8 cellular contexts compared by ENCODE assay signal in genomic region chr4:143559757-143560147, GRCh38. TPM values are rescaled to one million over a fixed set of nuclear protein-coding genes. Genes with fewer than 3 reads are reported as not detected.
DNase-seq lines count a peak whose midpoint lies in the region; ATAC-seq and TF ChIP-seq lines count a peak whose summit lies in the region.

No MANE protein-coding gene starts in this region.

- H3K4me1 ChIP-seq in Karpas-422 (ENCODE audit: low read length) (peaks cover 23% of the 10 kb centered on the region), left lung (peaks cover 0 to 14% of the 10 kb centered on the region in 2 donors)

- H3K27ac ChIP-seq in Karpas-422 (ENCODE audit: low read length) (0 out of 2 replicates have a peak overlapping the region, but pooled peaks have one; percentile 39), left lung (no peak overlapping the region)

- H3K4me2 ChIP-seq in Karpas-422 (ENCODE audit: low read depth, low read length, poor library complexity, severe bottlenecking): peak overlapping the region; percentile 65

- peak; percentile 38 for ATAC-seq in GM18511 (IDR thresholded peaks at IDR 0.05; ENCODE audit: unreplicated experiment)
- peak; percentile 3 to 19 for ATAC-seq in activated naive CD4-positive, alpha-beta T cell treated with anti-CD3 and anti-CD28 coated beads, Interleukin-2, amount 50 U/mL, for 72 hours
- ATAC-seq in left lung: no peak
- peak; percentile 54 for ATAC-seq in stimulated activated naive CD8-positive, alpha-beta T cell treated with anti-CD3 and anti-CD28 coated beads, Interleukin-15, amount 100 ng/mL, for 72 hours

- DNase-seq in Karpas-422 (peak; percentile 71), left lung (no peak), NCI-H1436 treated with DMSO at 0.1 percent for 48 hours (lab: John Stamatoyannopoulos, UW) (no peak), NAMALWA (ENCODE audit: low spot score) (no peak), NCI-H1930 (lab: John Stamatoyannopoulos, UW) (no peak)
- DNase-seq in activated naive CD4-positive, alpha-beta T cell treated with anti-CD3 and anti-CD28 coated beads, Interleukin-2, amount 50 U/mL, for 72 hours (ENCODE audit: low spot score in 2 of 2): no peak
- DNase-seq in stimulated activated naive CD8-positive, alpha-beta T cell treated with anti-CD3 and anti-CD28 coated beads, Interleukin-15, amount 100 ng/mL, for 72 hours: peak in 1 of 2 donors; percentile 56

- H3K27me3 Mint-ChIP-seq in stimulated activated naive CD8-positive, alpha-beta T cell treated with anti-CD3 and anti-CD28 coated beads, Interleukin-15, amount 100 ng/mL, for 72 hours: no peaks in the 10 kb centered on the region

- H4K20me1 ChIP-seq in Karpas-422 (ENCODE audit: insufficient read depth, low read depth, low read length): no peaks in the 10 kb centered on the region

- H3K4me3 ChIP-seq in Karpas-422 (ENCODE audit: low read length): peak overlapping the region; percentile 73
- H3K4me3 ChIP-seq in left lung: peak overlapping the region; percentile 42 to 48

- peak overlapping the region; percentile 79; the same call in 1 of the 2 replicates for H2AFZ ChIP-seq in Karpas-422 (ENCODE audit: low read length)

- H3K9me2 ChIP-seq in Karpas-422 (replicated peaks; ENCODE audit: insufficient read depth, low read length): no peaks in the 10 kb centered on the region

- H3K36me3 Mint-ChIP-seq in activated naive CD4-positive, alpha-beta T cell treated with anti-CD3 and anti-CD28 coated beads, Interleukin-2, amount 50 U/mL, for 72 hours: peaks cover 7 to 20% of the 10 kb centered on the region in 2 donors

- peaks cover 29% of the 10 kb centered on the region for H3K4me1 Mint-ChIP-seq in stimulated activated naive CD8-positive, alpha-beta T cell treated with anti-CD3 and anti-CD28 coated beads, Interleukin-15, amount 100 ng/mL, for 72 hours

- intact Hi-C loops in left lung (cut with DNase I): no loop called here

- peaks cover 0 to 5% of the 10 kb centered on the region in 2 donors for H3K9me3 Mint-ChIP-seq in activated naive CD4-positive, alpha-beta T cell treated with anti-CD3 and anti-CD28 coated beads, Interleukin-2, amount 50 U/mL, for 72 hours
- H3K9me3 Mint-ChIP-seq in stimulated activated naive CD8-positive, alpha-beta T cell treated with anti-CD3 and anti-CD28 coated beads, Interleukin-15, amount 100 ng/mL, for 72 hours: no peaks in the 10 kb centered on the region

- peaks cover 8% of the 10 kb centered on the region; the same call in 1 of the 2 replicates for H3K36me3 ChIP-seq in Karpas-422 (ENCODE audit: insufficient read depth, low read length)
- H3K36me3 ChIP-seq in left lung: peaks cover 0 to 13% of the 10 kb centered on the region in 2 donors

- H3K27ac Mint-ChIP-seq in activated naive CD4-positive, alpha-beta T cell treated with anti-CD3 and anti-CD28 coated beads, Interleukin-2, amount 50 U/mL, for 72 hours: peak overlapping the region in 1 of 2 donors; percentile 91
- peak overlapping the region; percentile 89 to 98 for H3K27ac Mint-ChIP-seq in stimulated activated naive CD8-positive, alpha-beta T cell treated with anti-CD3 and anti-CD28 coated beads, Interleukin-15, amount 100 ng/mL, for 72 hours

- H3K79me2 ChIP-seq in Karpas-422 (ENCODE audit: low read length): peaks cover 19% of the 10 kb centered on the region

- no peak for TF ChIP-seq CTCF in left lung (IDR thresholded peaks at IDR 0.05)

- H3K4me3 Mint-ChIP-seq in stimulated activated naive CD8-positive, alpha-beta T cell treated with anti-CD3 and anti-CD28 coated beads, Interleukin-15, amount 100 ng/mL, for 72 hours: peak overlapping the region; percentile 96

- H3K27me3 ChIP-seq in Karpas-422 (ENCODE audit: low read length) (no peaks in the 10 kb centered on the region), left lung (peaks cover 0 to 15% of the 10 kb centered on the region in 2 donors)

- peak overlapping the region; percentile 75 for H3K9ac ChIP-seq in Karpas-422 (ENCODE audit: low read length)

- H3K9me3 ChIP-seq in Karpas-422 (ENCODE audit: low read length) (no peaks in the 10 kb centered on the region), left lung (no peaks in the 10 kb centered on the region)

RNA-seq across cellular contexts. Expression of gene SMARCA5, which starts 46.2 kb away (rescaled TPM):
- 66.8 and 102 TPM in 2 replicates for total RNA-seq in Karpas-422 (2014; rRNA removed; shearing (Covaris generic); ENCODE audit: low replicate concordance)
- total RNA-seq in activated naive CD4-positive, alpha-beta T cell treated with anti-CD3 and anti-CD28 coated beads, Interleukin-2, amount 50 U/mL, for 72 hours: 10 to 100 TPM; 42.8 to 54.1 TPM
- total RNA-seq in left lung: 10 to 100 TPM; 52.4 to 93.8 TPM
